ENCODE assay signal across 12 cellular contexts in the genomic region with DNA sequence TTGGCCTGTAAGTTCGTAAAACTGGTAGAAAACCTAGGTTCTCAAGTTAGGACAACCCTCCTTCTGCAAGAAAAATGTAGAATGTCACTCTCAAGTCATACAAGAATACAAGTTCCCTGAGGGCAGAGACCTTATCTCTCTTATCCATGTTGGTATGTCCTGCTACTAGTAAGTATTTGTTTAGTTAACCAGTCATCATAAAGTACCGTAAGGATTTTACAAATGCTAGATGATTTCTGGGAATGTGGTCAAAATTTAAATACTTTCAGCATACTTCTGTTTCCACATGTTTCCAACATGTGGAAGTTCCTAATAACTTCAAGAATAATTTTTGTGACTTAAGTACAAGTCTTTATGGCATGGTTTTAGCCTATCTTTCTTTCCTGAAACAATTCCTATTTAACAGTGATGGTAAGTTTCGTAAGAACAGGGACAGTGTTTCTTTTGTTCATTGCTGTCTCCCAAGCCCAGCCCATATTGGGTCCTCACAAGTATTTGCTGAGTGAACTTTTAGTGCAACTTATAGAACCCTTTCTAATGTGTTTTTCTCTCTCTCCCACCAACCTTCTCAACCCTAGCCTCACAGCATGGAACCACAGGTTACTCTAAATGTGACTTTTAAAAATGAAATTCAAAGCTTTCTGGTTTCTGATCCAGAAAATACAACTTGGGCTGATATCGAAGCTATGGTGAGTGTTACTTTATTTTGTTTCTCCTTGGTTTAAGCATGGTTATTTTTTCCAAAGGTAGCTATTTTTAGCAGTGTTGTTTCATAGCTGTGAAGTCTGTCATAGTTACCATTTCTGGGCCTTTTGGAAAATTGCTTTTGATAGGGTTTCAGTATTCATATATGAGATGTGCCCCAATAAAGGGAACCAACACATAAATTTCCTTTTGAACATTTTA. TPM values are rescaled to one million over a fixed set of nuclear protein-coding genes. Genes with fewer than 3 reads are reported as not detected.
DNase-seq lines count a peak whose midpoint lies in the region; ATAC-seq, FAIRE-seq and TF ChIP-seq lines count a peak whose summit lies in the region.
"Had no signal": no experiment of that assay in that cellular context is flagged by ENCODE, and none has a peak within 500 bp of the region (broad histone marks: within the 10 kb centered on the region; RNA-seq: fewer than 3 reads in every experiment).

No MANE protein-coding gene starts in this region.

- H3K4me1 ChIP-seq in KMS-11 (ENCODE audit: low read depth, poor library complexity, severe bottlenecking) = peaks cover 31% of the 10 kb centered on the region

- H3K4me2 ChIP-seq in KMS-11 = no peak overlapping the region; the same call in 1 of the 2 replicates

- intact Hi-C loops in natural killer cell (cut with micrococcal nuclease) = loop anchor here (10.0 kb wide), 1 partner anchor 139 kb away; no protein-coding TSS in a partner anchor

- H4K20me1 ChIP-seq in KMS-11 (ENCODE audit: insufficient read depth) = no peaks in the 10 kb centered on the region

- H3K36me3 Mint-ChIP-seq in natural killer cell = peaks cover 18% of the 10 kb centered on the region

- FAIRE-seq in H54 (lab: Jason Lieb, UNC) = no peak

- no peak overlapping the region for H3K9ac ChIP-seq in KMS-11

- ATAC-seq in natural killer cell (no peak), GM21619 (IDR thresholded peaks at IDR 0.05; ENCODE audit: unreplicated experiment) (no peak)

- peak overlapping the region; percentile 2 for H3K4me3 Mint-ChIP-seq in natural killer cell

- H3K4me3 ChIP-seq in AG09309 (ENCODE audit: control insufficient read depth, low read depth, low read length) = no peak overlapping the region
- H3K4me3 ChIP-seq in KMS-11 (IDR thresholded peaks at IDR 0.05; ENCODE audit: insufficient read depth, low read depth, low read length) = no peak overlapping the region
- no peak overlapping the region for H3K4me3 ChIP-seq in cardiac fibroblast (replicated peaks in 1 of 2; ENCODE audit: low read depth in 2 of 2, low read length in 2 of 2)
- no peak overlapping the region for H3K4me3 ChIP-seq in H7 (ENCODE audit: insufficient read depth, low read depth, low read length)

- H3K36me3 ChIP-seq in KMS-11 (ENCODE audit: insufficient read depth) (no peaks in the 10 kb centered on the region), H7 (replicated peaks; ENCODE audit: control insufficient read depth, insufficient read depth, low read length) (peaks cover 3% of the 10 kb centered on the region)

- peak overlapping the region; percentile 13; the same call in 1 of the 2 replicates for H3K27ac ChIP-seq in KMS-11

- no peaks in the 10 kb centered on the region for H3K27me3 Mint-ChIP-seq in natural killer cell (ENCODE audit: low read depth in 2 of 2)

- peak; percentile 76 for DNase-seq in AG09309 (ENCODE audit: low read depth)
- DNase-seq in cardiac fibroblast (ENCODE audit: low read depth in 2 of 2) = peak; percentile 69 to 76
- DNase-seq in natural killer cell = no peak
- DNase-seq in hypothalamus (lab: John Stamatoyannopoulos, UW) = no peak
- DNase-seq in H7 = no peak
- no peak for DNase-seq in H54 (ENCODE audit: insufficient read length, low spot score)
- DNase-seq: NCI-H2227 treated with DMSO at 0.1 percent for 48 hours; stimulated activated CD8-positive, alpha-beta memory T cell treated with anti-CD3 and anti-CD28 coated beads, Interleukin-4, amount 100 ng/mL, for 48 hours had no signal

- H3K79me2 ChIP-seq in KMS-11 (ENCODE audit: insufficient read depth, low read depth) = peaks cover 27% of the 10 kb centered on the region; the same call in 1 of the 2 replicates

- no peak for TF ChIP-seq CTCF in AG09309 (IDR thresholded peaks at IDR 0.05; ENCODE audit: control insufficient read depth, insufficient read depth, low read depth, low read length, missing control alignments)
- TF ChIP-seq CTCF in KMS-11 (conservative IDR thresholded peaks at IDR 0.05; ENCODE audit: low read depth, low read length) = no peak
- TF ChIP-seq CTCF in cardiac fibroblast (IDR thresholded peaks at IDR 0.05; ENCODE audit: low read depth, low read length) = no peak
- TF ChIP-seq CTCF in natural killer cell (IDR thresholded peaks at IDR 0.05) = no peak

- no peak overlapping the region for H2AFZ ChIP-seq in KMS-11 (ENCODE audit: low read depth)

- H3K27me3 ChIP-seq in KMS-11 (ENCODE audit: insufficient read depth, low read depth) (no peaks in the 10 kb centered on the region), H7 (ENCODE audit: control insufficient read depth, insufficient read depth, low read length) (no peaks in the 10 kb centered on the region)

- no peak for TF ChIP-seq POLR2A in H54 (IDR thresholded peaks at IDR 0.05; ENCODE audit: low read depth, low read length)

- peak overlapping the region; percentile 73 to 90 for H3K27ac Mint-ChIP-seq in natural killer cell

- no peaks in the 10 kb centered on the region for H3K9me3 Mint-ChIP-seq in natural killer cell

- peaks cover 32 to 36% of the 10 kb centered on the region in 2 donors for H3K4me1 Mint-ChIP-seq in natural killer cell

RNA-seq across cellular contexts. Expression of a gene that starts 4.5 kb away (rescaled TPM):
- 10 to 100 TPM; 63.3 to 74.8 (median 67.0) TPM for total RNA-seq in natural killer cell
- 44.2 and 60.1 TPM in 2 replicates for total RNA-seq in H7 (2014; rRNA removed; shearing (Covaris generic))

RNA-seq across cellular contexts. Expression of a gene that starts 36.2 kb away (rescaled TPM):
- 10 to 100 TPM; 22.0 to 27.4 (median 22.4) TPM for total RNA-seq in natural killer cell
- total RNA-seq in H7 (2014; rRNA removed; shearing (Covaris generic)) = 0.96 and 1.7 TPM in 2 replicates

RNA-seq across cellular contexts. Expression of a gene that starts 50.3 kb away (rescaled TPM):
- 1 to 10 TPM; 5.7 to 9.9 (median 8.6) TPM for total RNA-seq in natural killer cell
- 27.2 and 27.9 TPM in 2 replicates for total RNA-seq in H7 (2014; rRNA removed; shearing (Covaris generic))

RNA-seq across cellular contexts. Expression of a gene that starts 53.0 kb away (rescaled TPM):
- total RNA-seq in natural killer cell = 1 to 10 TPM in 1 of 3 donors, under 1 TPM in 1, not detected in 1; 0.64 to 1.5 TPM
- total RNA-seq in H7 (2014; rRNA removed; shearing (Covaris generic)) = not detected in 2 replicates
- total RNA-seq: Daoy, omental fat pad had no signal

RNA-seq across cellular contexts. Expression of a gene that starts 58.3 kb away (rescaled TPM):
- 1,000 to 10,000 TPM; 3,690 to 5,833 (median 5,267) TPM for total RNA-seq in natural killer cell
- total RNA-seq in H7 (2014; rRNA removed; shearing (Covaris generic)) = not detected in 2 replicates
- total RNA-seq: Daoy, omental fat pad had no signal

Comparison
In these comparisons a context has a peak if more than half of its experiments do, and no peak if none do; other contexts are left out.
1. DNase-seq: peak in AG09309 (single experiment) and cardiac fibroblast (2 of 2); none in natural killer cell (single experiment), hypothalamus (0 of 51), H7 (single experiment) and H54 (single experiment).